In genomic region chrX:10282490-10282889, GRCh38 we compare ENCODE assay signal across 33 cellular contexts.
"Had no signal": no experiment of that assay in that cellular context is flagged by ENCODE, and none has a peak within 500 bp of the region (broad histone marks: within the 10 kb centered on the region; RNA-seq: fewer than 3 reads in every experiment).

No MANE protein-coding gene starts in this region.

- ATAC-seq: activated CD4-positive, alpha-beta T cell treated with anti-CD3 and anti-CD28 coated beads for 36 hours; activated CD4-positive, CD25-positive, alpha-beta regulatory T cell treated with anti-CD3 and anti-CD28 coated beads, Interleukin-2, amount 50 U/mL, for 24 hours; activated CD8-positive, alpha-beta T cell treated with anti-CD3 and anti-CD28 coated beads, Interleukin-2, amount 10 ng/mL, durations not matched to agents 7 days and 5 days; activated naive CD8-positive, alpha-beta T cell treated with anti-CD3 and anti-CD28 coated beads, Interleukin-2, amount 50 U/mL, for 24 hours; Panc1 had no signal

- H3K36me3 Mint-ChIP-seq: activated naive CD4-positive, alpha-beta T cell treated with anti-CD3 and anti-CD28 coated beads, Interleukin-2, amount 10 ng/mL, durations not matched to agents 7 days and 5 days; activated naive CD8-positive, alpha-beta T cell; brain had no signal

- H3K9me3 ChIP-seq: MG63, SJSA1, SK-N-SH had no signal

- H3K4me1 Mint-ChIP-seq: activated CD4-positive, alpha-beta T cell treated with anti-CD3 and anti-CD28 coated beads for 36 hours; activated CD4-positive, alpha-beta T cell treated with anti-CD3 and anti-CD28 coated beads, Interleukin-2, amount 10 ng/mL, durations not matched to agents 7 days and 5 days; activated naive CD4-positive, alpha-beta T cell treated with anti-CD3 and anti-CD28 coated beads, Interleukin-2, amount 10 ng/mL, durations not matched to agents 7 days and 5 days; activated naive CD8-positive, alpha-beta T cell treated with anti-CD3 and anti-CD28 coated beads, Interleukin-2, amount 50 U/mL, for 24 hours had no signal

- H3K4me3 ChIP-seq: MG63, SJSA1 had no signal

- DNase-seq: activated CD4-positive, alpha-beta T cell treated with anti-CD3 and anti-CD28 coated beads for 36 hours; activated CD4-positive, alpha-beta T cell treated with anti-CD3 and anti-CD28 coated beads, Interleukin-2, amount 10 ng/mL, durations not matched to agents 7 days and 5 days; activated CD4-positive, alpha-beta T cell treated with anti-CD3 and anti-CD28 coated beads, Interleukin-2, amount 50 U/mL, for 48 hours; activated CD8-positive, alpha-beta memory T cell treated with anti-CD3 and anti-CD28 coated beads, Interleukin-2, amount 50 U/mL, for 4 hours; activated CD8-positive, alpha-beta T cell treated with anti-CD3 and anti-CD28 coated beads, Interleukin-2, amount 10 ng/mL, durations not matched to agents 7 days and 5 days; activated effector memory CD4-positive, alpha-beta T cell treated with Interleukin-2 at 50 U/mL for 16 hours; activated naive CD4-positive, alpha-beta T cell treated with anti-CD3 and anti-CD28 coated beads, Interleukin-2, amount 10 ng/mL, durations not matched to agents 7 days and 5 days; activated naive CD8-positive, alpha-beta T cell treated with anti-CD3 and anti-CD28 coated beads, Interleukin-2, amount 50 U/mL, for 24 hours; activated T-cell treated with anti-CD3 and anti-CD28 coated beads for 4 hours; activated T-cell treated with anti-CD3 and anti-CD28 coated beads, Interleukin-2, amount 50 U/mL, for 48 hours; anterior cingulate cortex; caudate nucleus; cerebellar nuclear complex; Kasumi-1; MG63; NCI-H1048; NCI-H1105 treated with DMSO at 0.1 percent for 48 hours; NCI-H1436; NCI-H1694 treated with DMSO at 0.1 percent for 48 hours; NCI-H2029; NCI-H345; NCI-H524 treated with DMSO at 0.1 percent for 48 hours; SHP77; SK-N-SH had no signal

- H3K9ac ChIP-seq: SK-N-SH had no signal

- H3K4me1 ChIP-seq: SJSA1 had no signal

- H3K36me3 ChIP-seq: MG63, SJSA1 had no signal

- FAIRE-seq: bronchial epithelial cell, TTC549 had no signal

- H3K27me3 Mint-ChIP-seq: activated CD4-positive, alpha-beta T cell treated with anti-CD3 and anti-CD28 coated beads, Interleukin-2, amount 10 ng/mL, durations not matched to agents 7 days and 5 days; activated naive CD4-positive, alpha-beta T cell treated with anti-CD3 and anti-CD28 coated beads, Interleukin-2, amount 10 ng/mL, durations not matched to agents 7 days and 5 days; activated naive CD8-positive, alpha-beta T cell; activated naive CD8-positive, alpha-beta T cell treated with anti-CD3 and anti-CD28 coated beads, Interleukin-2, amount 50 U/mL, for 24 hours; brain had no signal

- H3K27ac ChIP-seq: SJSA1 had no signal

- H3K9me3 Mint-ChIP-seq: activated CD4-positive, alpha-beta T cell treated with anti-CD3 and anti-CD28 coated beads, Interleukin-2, amount 10 ng/mL, durations not matched to agents 7 days and 5 days; activated naive CD4-positive, alpha-beta T cell treated with anti-CD3 and anti-CD28 coated beads, Interleukin-2, amount 10 ng/mL, durations not matched to agents 7 days and 5 days; activated naive CD8-positive, alpha-beta T cell treated with anti-CD3 and anti-CD28 coated beads, Interleukin-2, amount 50 U/mL, for 24 hours; T-helper 2 cell treated with Interferon-gamma antibody and Interleukin-4, amounts not matched to agents 5 μg/mL and 100 μg/mL, for 36 hours had no signal

- H3K4me2 ChIP-seq: SK-N-SH had no signal

- H3K27ac Mint-ChIP-seq: activated CD4-positive, alpha-beta T cell treated with anti-CD3 and anti-CD28 coated beads for 36 hours; activated CD4-positive, alpha-beta T cell treated with anti-CD3 and anti-CD28 coated beads, Interleukin-2, amount 10 ng/mL, durations not matched to agents 7 days and 5 days; activated CD8-positive, alpha-beta T cell treated with anti-CD3 and anti-CD28 coated beads, Interleukin-2, amount 10 ng/mL, durations not matched to agents 7 days and 5 days; activated naive CD4-positive, alpha-beta T cell treated with anti-CD3 and anti-CD28 coated beads, Interleukin-2, amount 10 ng/mL, durations not matched to agents 7 days and 5 days; activated naive CD8-positive, alpha-beta T cell; activated naive CD8-positive, alpha-beta T cell treated with anti-CD3 and anti-CD28 coated beads, Interleukin-2, amount 50 U/mL, for 24 hours; brain; T-helper 1 cell treated with Interleukin-12 subunit alpha and Interleukin-12 subunit beta and Interleukin-4 antibody, amounts not matched to agents 30 μg/mL and 1 μg/mL, for 36 hours; T-helper 2 cell treated with Interferon-gamma antibody and Interleukin-4, amounts not matched to agents 5 μg/mL and 100 μg/mL, for 36 hours had no signal

- H3K4me3 Mint-ChIP-seq: activated CD4-positive, alpha-beta T cell treated with anti-CD3 and anti-CD28 coated beads for 36 hours; activated CD4-positive, alpha-beta T cell treated with anti-CD3 and anti-CD28 coated beads, Interleukin-2, amount 10 ng/mL, durations not matched to agents 7 days and 5 days; activated CD8-positive, alpha-beta T cell treated with anti-CD3 and anti-CD28 coated beads, Interleukin-2, amount 10 ng/mL, durations not matched to agents 7 days and 5 days; activated naive CD4-positive, alpha-beta T cell treated with anti-CD3 and anti-CD28 coated beads, Interleukin-2, amount 10 ng/mL, durations not matched to agents 7 days and 5 days; activated naive CD8-positive, alpha-beta T cell; activated naive CD8-positive, alpha-beta T cell treated with anti-CD3 and anti-CD28 coated beads, Interleukin-2, amount 50 U/mL, for 24 hours; brain; T-helper 1 cell treated with Interleukin-12 subunit alpha and Interleukin-12 subunit beta and Interleukin-4 antibody, amounts not matched to agents 30 μg/mL and 1 μg/mL, for 36 hours; T-helper 2 cell treated with Interferon-gamma antibody and Interleukin-4, amounts not matched to agents 5 μg/mL and 100 μg/mL, for 36 hours had no signal

- H3K27me3 ChIP-seq: MG63, SJSA1 had no signal
